Comparison of ENCODE assay signal across 13 cellular contexts in the genomic region with DNA sequence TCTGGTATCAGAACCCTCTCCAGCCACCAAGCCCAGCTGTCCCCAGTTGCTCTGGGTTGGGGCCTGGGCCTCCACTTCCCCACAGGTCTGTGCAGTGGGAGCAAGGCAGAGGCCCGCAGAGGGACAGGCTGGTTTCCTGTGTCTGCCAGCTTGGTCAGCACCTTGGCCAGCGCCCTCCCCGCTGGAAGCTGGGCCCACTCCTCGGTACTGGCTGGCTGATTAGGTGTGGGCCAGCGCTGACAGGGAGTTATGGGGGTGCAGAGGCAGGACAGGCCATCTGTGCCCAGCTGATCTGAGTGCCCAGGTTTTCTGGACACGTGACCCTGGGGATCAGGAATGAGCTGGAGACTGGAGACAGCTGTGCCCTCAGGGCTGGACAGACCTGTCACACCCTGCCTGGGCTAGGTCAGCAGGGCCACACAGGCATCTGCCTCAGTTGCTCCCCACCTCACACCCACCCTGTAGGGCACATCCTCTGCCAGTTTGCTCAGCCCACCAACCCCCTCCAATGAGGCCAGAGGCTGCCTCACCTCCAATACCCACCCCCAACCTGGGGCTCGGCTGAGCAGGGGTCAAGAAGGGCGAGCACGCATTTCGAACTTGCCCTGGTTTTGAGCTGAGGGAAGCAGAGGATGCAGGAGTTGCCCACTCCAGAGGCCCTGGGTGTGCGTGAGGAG.
A peak's percentile ranks its signal among the peaks of the same experiment; 100 is the strongest.
DNase-seq lines count a peak whose midpoint lies in the region; ATAC-seq and TF ChIP-seq lines count a peak whose summit lies in the region.
"Had no signal": no experiment of that assay in that cellular context is flagged by ENCODE, and none has a peak within 500 bp of the region (broad histone marks: within the 10 kb centered on the region; RNA-seq: fewer than 3 reads in every experiment).

No MANE protein-coding gene starts in this region.

- no peak for TF ChIP-seq RAD21 in Ishikawa (IDR thresholded peaks at IDR 0.05; ENCODE audit: low read depth)

- no peak for ATAC-seq in GM19455 (IDR thresholded peaks at IDR 0.05; ENCODE audit: unreplicated experiment)
- ATAC-seq: naive thymus-derived CD8-positive, alpha-beta T cell had no signal

- TF ChIP-seq CTCF in AG10803 (conservative IDR thresholded peaks at IDR 0.05; ENCODE audit: low read length): no peak
- TF ChIP-seq CTCF in chondrocyte (IDR thresholded peaks at IDR 0.05): no peak
- no peak for TF ChIP-seq CTCF in mesothelial cell of epicardium (IDR thresholded peaks at IDR 0.05; ENCODE audit: unreplicated experiment)

- H3K36me3 Mint-ChIP-seq in chondrocyte (ENCODE audit: low read depth) (no peaks in the 10 kb centered on the region), mesothelial cell of epicardium (no peaks in the 10 kb centered on the region)
- H3K36me3 Mint-ChIP-seq: naive thymus-derived CD8-positive, alpha-beta T cell had no signal

- TF ChIP-seq EP300 in Ishikawa (IDR thresholded peaks at IDR 0.05; ENCODE audit: borderline replicate concordance): no peak

- H3K4me1 Mint-ChIP-seq in chondrocyte (ENCODE audit: low read depth) (no peaks in the 10 kb centered on the region), mesothelial cell of epicardium (peaks cover 67% of the 10 kb centered on the region)
- H3K4me1 Mint-ChIP-seq: central memory CD8-positive, alpha-beta T cell had no signal

- peaks cover 3% of the 10 kb centered on the region for H3K27me3 Mint-ChIP-seq in chondrocyte (ENCODE audit: low read depth)
- H3K27me3 Mint-ChIP-seq in mesothelial cell of epicardium (ENCODE audit: low read depth): no peaks in the 10 kb centered on the region

- DNase-seq in AG10803 (ENCODE audit: low read depth) (peak; percentile 15), chondrocyte (ENCODE audit: low spot score) (peak; percentile 53), mesothelial cell of epicardium (ENCODE audit: low spot score in 2 of 2, unreplicated experiment in 2 of 2) (no peak), NOMO-1 treated with DMSO at 0.1 percent for 48 hours (lab: John Stamatoyannopoulos, UW; ENCODE audit: unreplicated experiment) (no peak), T1000 (lab: John Stamatoyannopoulos, UW) (no peak)
- no peak for DNase-seq in stimulated activated naive CD4-positive, alpha-beta T cell treated with Interleukin-2 at 50 U/mL for 16 hours (lab: John Stamatoyannopoulos, UW)
- DNase-seq: NCI-H2029 treated with DMSO at 0.1 percent for 48 hours; stimulated activated CD4-positive, alpha-beta T cell treated with anti-CD3 and anti-CD28 coated beads, Interleukin-2, amount 100 ng/mL, for 24 hours had no signal

- H3K4me3 ChIP-seq in AG10803 (ENCODE audit: low read length): no peak overlapping the region
- H3K4me3 ChIP-seq: thoracic aorta had no signal

- H3K27ac Mint-ChIP-seq in chondrocyte (ENCODE audit: unreplicated experiment) (no peak overlapping the region), mesothelial cell of epicardium (peak overlapping the region; percentile 56)
- H3K27ac Mint-ChIP-seq: naive thymus-derived CD8-positive, alpha-beta T cell had no signal

- H3K9me3 Mint-ChIP-seq in chondrocyte (ENCODE audit: low read depth): peaks cover 6% of the 10 kb centered on the region
- H3K9me3 Mint-ChIP-seq in mesothelial cell of epicardium: peaks cover 5% of the 10 kb centered on the region
- H3K9me3 Mint-ChIP-seq: central memory CD8-positive, alpha-beta T cell; naive thymus-derived CD8-positive, alpha-beta T cell had no signal

- H3K4me3 Mint-ChIP-seq in chondrocyte (ENCODE audit: unreplicated experiment): no peak overlapping the region
- no peak overlapping the region for H3K4me3 Mint-ChIP-seq in mesothelial cell of epicardium

TF ChIP-seq in Ishikawa, 13 proteins besides CTCF, POLR2A, EP300 and RAD21:
- TF ChIP-seq ZBTB7A (IDR thresholded peaks at IDR 0.05; ENCODE audit: low read depth) (peak; percentile 94), YY1 (IDR thresholded peaks at IDR 0.05; ENCODE audit: low read depth) (no peak), USF1 (IDR thresholded peaks at IDR 0.05) (no peak)
- TF ChIP-seq, protein P1, sequence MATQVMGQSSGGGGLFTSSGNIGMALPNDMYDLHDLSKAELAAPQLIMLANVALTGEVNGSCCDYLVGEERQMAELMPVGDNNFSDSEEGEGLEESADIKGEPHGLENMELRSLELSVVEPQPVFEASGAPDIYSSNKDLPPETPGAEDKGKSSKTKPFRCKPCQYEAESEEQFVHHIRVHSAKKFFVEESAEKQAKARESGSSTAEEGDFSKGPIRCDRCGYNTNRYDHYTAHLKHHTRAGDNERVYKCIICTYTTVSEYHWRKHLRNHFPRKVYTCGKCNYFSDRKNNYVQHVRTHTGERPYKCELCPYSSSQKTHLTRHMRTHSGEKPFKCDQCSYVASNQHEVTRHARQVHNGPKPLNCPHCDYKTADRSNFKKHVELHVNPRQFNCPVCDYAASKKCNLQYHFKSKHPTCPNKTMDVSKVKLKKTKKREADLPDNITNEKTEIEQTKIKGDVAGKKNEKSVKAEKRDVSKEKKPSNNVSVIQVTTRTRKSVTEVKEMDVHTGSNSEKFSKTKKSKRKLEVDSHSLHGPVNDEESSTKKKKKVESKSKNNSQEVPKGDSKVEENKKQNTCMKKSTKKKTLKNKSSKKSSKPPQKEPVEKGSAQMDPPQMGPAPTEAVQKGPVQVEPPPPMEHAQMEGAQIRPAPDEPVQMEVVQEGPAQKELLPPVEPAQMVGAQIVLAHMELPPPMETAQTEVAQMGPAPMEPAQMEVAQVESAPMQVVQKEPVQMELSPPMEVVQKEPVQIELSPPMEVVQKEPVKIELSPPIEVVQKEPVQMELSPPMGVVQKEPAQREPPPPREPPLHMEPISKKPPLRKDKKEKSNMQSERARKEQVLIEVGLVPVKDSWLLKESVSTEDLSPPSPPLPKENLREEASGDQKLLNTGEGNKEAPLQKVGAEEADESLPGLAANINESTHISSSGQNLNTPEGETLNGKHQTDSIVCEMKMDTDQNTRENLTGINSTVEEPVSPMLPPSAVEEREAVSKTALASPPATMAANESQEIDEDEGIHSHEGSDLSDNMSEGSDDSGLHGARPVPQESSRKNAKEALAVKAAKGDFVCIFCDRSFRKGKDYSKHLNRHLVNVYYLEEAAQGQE (IDR thresholded peaks at IDR 0.05; ENCODE audit: low read depth): peak; percentile 98
TF ChIP-seq in Ishikawa: peak in this region for 2.

Comparison
In these comparisons a context has a peak if more than half of its experiments do, and no peak if none do; other contexts are left out.
1. DNase-seq: peak in AG10803 (single experiment) and chondrocyte (single experiment); none in mesothelial cell of epicardium (0 of 2), NOMO-1 treated with DMSO at 0.1 percent for 48 hours (single experiment), T1000 (single experiment) and stimulated activated naive CD4-positive, alpha-beta T cell treated with Interleukin-2 at 50 U/mL for 16 hours (single experiment).